20 cellular contexts compared by ENCODE assay signal in the genomic region with DNA sequence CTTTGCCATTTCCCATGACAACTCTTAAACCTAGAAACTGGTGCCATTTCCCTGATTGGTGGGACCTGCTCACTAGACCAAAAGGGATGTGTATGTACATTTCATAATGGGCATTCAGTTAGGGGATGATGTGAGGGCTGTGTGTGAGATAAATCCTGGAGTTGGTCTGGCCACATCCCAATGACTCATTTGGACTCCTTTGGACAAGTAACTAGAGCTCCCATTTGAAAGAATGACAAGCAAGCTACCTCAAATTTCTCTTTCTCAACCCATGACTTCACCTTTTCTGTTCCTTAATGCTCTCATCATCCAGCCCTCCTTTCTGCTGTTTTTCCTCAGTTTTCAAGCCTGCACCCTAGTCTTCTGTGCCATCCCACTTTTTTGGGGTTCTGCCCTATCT. TPM values are rescaled to one million over a fixed set of nuclear protein-coding genes. Genes with fewer than 3 reads are reported as not detected.
DNase-seq lines count a peak whose midpoint lies in the region; ATAC-seq and TF ChIP-seq lines count a peak whose summit lies in the region.
"Had no signal": no experiment of that assay in that cellular context is flagged by ENCODE, and none has a peak within 500 bp of the region (broad histone marks: within the 10 kb centered on the region; RNA-seq: fewer than 3 reads in every experiment).

No MANE protein-coding gene starts in this region.

- no peak for ATAC-seq in left cardiac atrium
- ATAC-seq: activated CD4-positive, CD25-positive, alpha-beta regulatory T cell treated with anti-CD3 and anti-CD28 coated beads, Interleukin-2, amount 50 U/mL, for 24 hours; activated naive CD8-positive, alpha-beta T cell treated with anti-CD3 and anti-CD28 coated beads, Interleukin-2, amount 50 U/mL, for 24 hours; activated T-helper 17 cell treated with anti-CD3 and anti-CD28 coated beads, Interleukin-2, amount 50 U/mL, for 72 hours; gastrocnemius medialis; stimulated activated effector memory CD8-positive, alpha-beta T cell treated with anti-CD3 and anti-CD28 coated beads, Interleukin-12 subunit alpha, Interleukin-12 subunit beta, amount 100 ng/mL, for 72 hours had no signal

- POLR2A ChIA-PET in RWPE1 (lab: Yijun Ruan, JAX; ENCODE audit: low non-redundant PET) = no interaction called here

- peak overlapping the region; percentile 55 for H3K27ac ChIP-seq in RWPE1
- no peak overlapping the region for H3K27ac ChIP-seq in epithelial cell of prostate
- H3K27ac ChIP-seq: BLaER1, gastrocnemius medialis, neutrophil had no signal

- TF ChIP-seq CTCF in RWPE1 (conservative IDR thresholded peaks at IDR 0.05; ENCODE audit: low read depth) = no peak

- peak; percentile 53 for DNase-seq in H4 (ENCODE audit: low spot score)
- peak; percentile 66 for DNase-seq in RWPE1 (ENCODE audit: low spot score)
- peak; percentile 62 for DNase-seq in epithelial cell of prostate (ENCODE audit: low read depth, low spot score)
- DNase-seq in skeletal muscle cell (ENCODE audit: low read depth) = peak; percentile 12
- no peak for DNase-seq in left cardiac atrium
- DNase-seq in activated CD8-positive, alpha-beta memory T cell treated with anti-CD3 and anti-CD28 coated beads, Interleukin-2, amount 50 U/mL, for 48 hours = no peak
- no peak for DNase-seq in NCI-H524 (lab: John Stamatoyannopoulos, UW)
- DNase-seq: effector CD4-positive, alpha-beta T cell; gastrocnemius medialis; NCI-H1048; NCI-H2029; NCI-H510A treated with DMSO at 0.1 percent for 48 hours; SHP77 treated with DMSO at 0.1 percent for 48 hours; T-helper 9 cell had no signal

- intact Hi-C loops in left cardiac atrium (cut with DNase I) = no loop called here

- no peak overlapping the region for H3K4me3 ChIP-seq in skeletal muscle cell (ENCODE audit: low read depth, low read length)
- H3K4me3 ChIP-seq: BLaER1, gastrocnemius medialis had no signal

- CTCF ChIA-PET in RWPE1 (lab: Yijun Ruan, JAX) = interaction anchor here (0.8 kb wide), 1 partner anchor 231 kb away, joined by 3 read pairs; no protein-coding TSS in a partner anchor

RNA-seq across cellular contexts. Expression of a gene that starts 27.9 kb away (rescaled TPM):
- 211 and 219 TPM in 2 replicates for total RNA-seq in H4 (2014; rRNA removed; shearing (Covaris generic))
- 10 to 100 TPM; 26.3 to 37.0 TPM for total RNA-seq in left cardiac atrium

RNA-seq across cellular contexts. Expression of a gene that starts 27.9 kb away (rescaled TPM):
- 1.1 and 1.2 TPM in 2 replicates for total RNA-seq in H4 (2014; rRNA removed; shearing (Covaris generic))
- under 1 TPM in 1 of 2 donors, not detected in 1; 0.13 TPM for total RNA-seq in left cardiac atrium

Comparison
In these comparisons a context has a peak if more than half of its experiments do, and no peak if none do; other contexts are left out.
1. DNase-seq: peak in H4 (single experiment), RWPE1 (single experiment), epithelial cell of prostate (single experiment) and skeletal muscle cell (single experiment); none in left cardiac atrium (single experiment), activated CD8-positive, alpha-beta memory T cell treated with anti-CD3 and anti-CD28 coated beads, Interleukin-2, amount 50 U/mL, for 48 hours (single experiment) and NCI-H524 (0 of 2).